ENCODE assay signal across 39 cellular contexts in the genomic region with DNA sequence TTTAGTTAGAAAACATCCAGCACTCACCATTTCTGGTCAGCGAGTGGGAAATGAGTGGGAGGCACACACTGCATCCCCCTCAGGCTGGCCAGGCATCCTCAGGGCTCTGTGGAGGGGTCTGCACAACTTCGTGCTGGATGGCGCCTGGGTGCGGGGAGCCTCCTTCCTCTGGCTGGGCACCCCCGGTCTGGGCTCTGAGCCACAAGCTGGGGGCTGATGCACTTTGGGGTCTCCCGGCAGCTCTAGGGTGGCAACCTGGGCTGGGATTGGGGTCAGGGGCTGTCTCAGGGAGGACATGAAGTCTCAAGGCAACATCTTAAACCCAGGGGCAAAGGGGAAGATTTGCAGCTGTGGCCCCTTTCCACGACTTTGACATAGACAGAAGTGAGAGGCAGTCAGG. TPM values are rescaled to one million over a fixed set of nuclear protein-coding genes. Genes with fewer than 3 reads are reported as not detected.
"Had no signal": no experiment of that assay in that cellular context is flagged by ENCODE, and none has a peak within 500 bp of the region (broad histone marks: within the 10 kb centered on the region; RNA-seq: fewer than 3 reads in every experiment).

No MANE protein-coding gene starts in this region.

- H3K36me3 Mint-ChIP-seq: activated naive CD4-positive, alpha-beta T cell treated with anti-CD3 and anti-CD28 coated beads, Interleukin-2, amount 10 ng/mL, durations not matched to agents 7 days and 5 days; activated naive CD4-positive, alpha-beta T cell treated with anti-CD3 and anti-CD28 coated beads, Interleukin-2, amount 50 U/mL, for 24 hours; activated naive CD4-positive, alpha-beta T cell treated with anti-CD3 and anti-CD28 coated beads, Interleukin-2, amount 50 U/mL, for 72 hours; activated naive CD8-positive, alpha-beta T cell; activated naive CD8-positive, alpha-beta T cell treated with anti-CD3 and anti-CD28 coated beads for 36 hours; activated naive CD8-positive, alpha-beta T cell treated with anti-CD3 and anti-CD28 coated beads, Interleukin-2, amount 10 ng/mL, durations not matched to agents 7 days and 5 days had no signal

- ATAC-seq: activated naive CD4-positive, alpha-beta T cell treated with anti-CD3 and anti-CD28 coated beads, Interleukin-2, amount 50 U/mL, for 72 hours; activated naive CD8-positive, alpha-beta T cell treated with anti-CD3 and anti-CD28 coated beads, Interleukin-2, amount 50 U/mL, for 24 hours; activated T-cell treated with anti-CD3 and anti-CD28 coated beads, Interleukin-2, amount 50 U/mL, for 4 hours; activated T-cell treated with anti-CD3 and anti-CD28 coated beads, Interleukin-2, amount 50 U/mL, for 72 hours; activated T-helper 17 cell treated with anti-CD3 and anti-CD28 coated beads, Interleukin-2, amount 50 U/mL, for 72 hours; body of pancreas had no signal

- H3K9me3 ChIP-seq: adrenal gland, ascending aorta, body of pancreas, breast epithelium had no signal

- H3K27me3 ChIP-seq: adrenal gland, ascending aorta, body of pancreas, brain microvascular endothelial cell, cardiac muscle cell had no signal

- H3K4me1 ChIP-seq: adrenal gland, breast epithelium had no signal

- H3K27ac Mint-ChIP-seq: activated naive CD4-positive, alpha-beta T cell treated with anti-CD3 and anti-CD28 coated beads for 36 hours; activated naive CD4-positive, alpha-beta T cell treated with anti-CD3 and anti-CD28 coated beads, Interleukin-2, amount 10 ng/mL, durations not matched to agents 7 days and 5 days; activated naive CD4-positive, alpha-beta T cell treated with anti-CD3 and anti-CD28 coated beads, Interleukin-2, amount 50 U/mL, for 24 hours; activated naive CD4-positive, alpha-beta T cell treated with anti-CD3 and anti-CD28 coated beads, Interleukin-2, amount 50 U/mL, for 72 hours; activated naive CD8-positive, alpha-beta T cell; activated naive CD8-positive, alpha-beta T cell treated with anti-CD3 and anti-CD28 coated beads for 36 hours; activated naive CD8-positive, alpha-beta T cell treated with anti-CD3 and anti-CD28 coated beads, Interleukin-2, amount 10 ng/mL, durations not matched to agents 7 days and 5 days; activated naive CD8-positive, alpha-beta T cell treated with anti-CD3 and anti-CD28 coated beads, Interleukin-2, amount 50 U/mL, for 24 hours; activated T-cell treated with anti-CD3 and anti-CD28 coated beads, Interleukin-2, amount 50 U/mL, for 24 hours; activated T-cell treated with anti-CD3 and anti-CD28 coated beads, Interleukin-2, amount 50 U/mL, for 72 hours; activated T-helper 1 cell treated with anti-CD3 and anti-CD28 coated beads, Interleukin-12 subunit alpha, Interleukin-12 subunit beta, Interleukin-2, Interleukin-4 antibody, amounts not matched to agents 30 ng/mL and 10 ng/mL and 1 ng/mL, durations not matched to agents 14 hours and 24 hours and 36 hours; activated T-helper 17 cell treated with anti-CD3 and anti-CD28 coated beads, Interleukin-2, amount 50 U/mL, for 72 hours; activated T-helper 2 cell treated with anti-CD3 and anti-CD28 coated beads, Interferon-gamma antibody, Interleukin-2, Interleukin-4, amounts not matched to agents 10 μg/mL and 5 μg/mL and 100 μg/mL, durations not matched to agents 14 hours and 24 hours and 36 hours had no signal

- H3K4me1 Mint-ChIP-seq: activated naive CD4-positive, alpha-beta T cell treated with anti-CD3 and anti-CD28 coated beads, Interleukin-2, amount 10 ng/mL, durations not matched to agents 7 days and 5 days; activated naive CD4-positive, alpha-beta T cell treated with anti-CD3 and anti-CD28 coated beads, Interleukin-2, amount 50 U/mL, for 24 hours; activated naive CD8-positive, alpha-beta T cell treated with anti-CD3 and anti-CD28 coated beads for 36 hours; activated naive CD8-positive, alpha-beta T cell treated with anti-CD3 and anti-CD28 coated beads, Interleukin-2, amount 10 ng/mL, durations not matched to agents 7 days and 5 days; activated naive CD8-positive, alpha-beta T cell treated with anti-CD3 and anti-CD28 coated beads, Interleukin-2, amount 50 U/mL, for 24 hours; activated T-helper 17 cell treated with anti-CD3 and anti-CD28 coated beads, Interleukin-2, amount 50 U/mL, for 72 hours; central memory CD8-positive, alpha-beta T cell had no signal

- H3K36me3 ChIP-seq: adrenal gland, brain microvascular endothelial cell, breast epithelium, cardiac muscle cell had no signal

- H3K27me3 Mint-ChIP-seq: activated naive CD8-positive, alpha-beta T cell had no signal

- H3K4me3 ChIP-seq: adrenal gland, ascending aorta, body of pancreas, breast epithelium, cardiac muscle cell had no signal

- H3K27ac ChIP-seq: adrenal gland, body of pancreas, brain microvascular endothelial cell, breast epithelium, cardiac muscle cell had no signal

- FAIRE-seq: astrocyte, bronchial epithelial cell had no signal

- H3K9me3 Mint-ChIP-seq: activated naive CD4-positive, alpha-beta T cell treated with anti-CD3 and anti-CD28 coated beads for 36 hours; activated naive CD4-positive, alpha-beta T cell treated with anti-CD3 and anti-CD28 coated beads, Interleukin-2, amount 10 ng/mL, durations not matched to agents 7 days and 5 days; activated naive CD4-positive, alpha-beta T cell treated with anti-CD3 and anti-CD28 coated beads, Interleukin-2, amount 50 U/mL, for 24 hours; activated naive CD4-positive, alpha-beta T cell treated with anti-CD3 and anti-CD28 coated beads, Interleukin-2, amount 50 U/mL, for 72 hours; activated naive CD8-positive, alpha-beta T cell treated with anti-CD3 and anti-CD28 coated beads for 36 hours; activated naive CD8-positive, alpha-beta T cell treated with anti-CD3 and anti-CD28 coated beads, Interleukin-2, amount 10 ng/mL, durations not matched to agents 7 days and 5 days; activated naive CD8-positive, alpha-beta T cell treated with anti-CD3 and anti-CD28 coated beads, Interleukin-2, amount 50 U/mL, for 24 hours; activated T-cell treated with anti-CD3 and anti-CD28 coated beads, Interleukin-2, amount 50 U/mL, for 24 hours; activated T-cell treated with anti-CD3 and anti-CD28 coated beads, Interleukin-2, amount 50 U/mL, for 4 hours; activated T-cell treated with anti-CD3 and anti-CD28 coated beads, Interleukin-2, amount 50 U/mL, for 72 hours; activated T-helper 1 cell treated with anti-CD3 and anti-CD28 coated beads, Interleukin-12 subunit alpha, Interleukin-12 subunit beta, Interleukin-2, Interleukin-4 antibody, amounts not matched to agents 30 ng/mL and 10 ng/mL and 1 ng/mL, durations not matched to agents 14 hours and 24 hours and 36 hours; activated T-helper 17 cell treated with anti-CD3 and anti-CD28 coated beads, Interleukin-2, amount 50 U/mL, for 72 hours; activated T-helper 2 cell treated with anti-CD3 and anti-CD28 coated beads, Interferon-gamma antibody, Interleukin-2, Interleukin-4, amounts not matched to agents 10 μg/mL and 5 μg/mL and 100 μg/mL, durations not matched to agents 14 hours and 24 hours and 36 hours; central memory CD8-positive, alpha-beta T cell had no signal

- DNase-seq: activated effector memory CD4-positive, alpha-beta T cell treated with anti-CD3 and anti-CD28 coated beads, Interleukin-2, amount 50 U/mL, for 16 hours; activated effector memory CD4-positive, alpha-beta T cell treated with Interleukin-2 at 50 U/mL for 16 hours; activated gamma-delta T cell; activated gamma-delta T cell treated with Interleukin-2 at 50 U/mL for 16 hours; activated naive CD4-positive, alpha-beta T cell; activated naive CD4-positive, alpha-beta T cell treated with anti-CD3 and anti-CD28 coated beads for 36 hours; activated naive CD4-positive, alpha-beta T cell treated with anti-CD3 and anti-CD28 coated beads, Interleukin-2, amount 10 ng/mL, durations not matched to agents 7 days and 5 days; activated naive CD4-positive, alpha-beta T cell treated with anti-CD3 and anti-CD28 coated beads, Interleukin-2, amount 50 U/mL, for 16 hours; activated naive CD4-positive, alpha-beta T cell treated with Interleukin-2 at 50 U/mL for 16 hours; activated naive CD8-positive, alpha-beta T cell treated with anti-CD3 and anti-CD28 coated beads for 36 hours; activated naive CD8-positive, alpha-beta T cell treated with anti-CD3 and anti-CD28 coated beads, Interleukin-2, amount 10 ng/mL, durations not matched to agents 7 days and 5 days; activated naive CD8-positive, alpha-beta T cell treated with anti-CD3 and anti-CD28 coated beads, Interleukin-2, amount 50 U/mL, for 24 hours; activated T-cell treated with anti-CD3 and anti-CD28 coated beads, Interleukin-2, amount 50 U/mL, for 1 hour; activated T-cell treated with anti-CD3 and anti-CD28 coated beads, Interleukin-2, amount 50 U/mL, for 24 hours; activated T-cell treated with anti-CD3 and anti-CD28 coated beads, Interleukin-2, amount 50 U/mL, for 4 hours; activated T-cell treated with anti-CD3 and anti-CD28 coated beads, Interleukin-2, amount 50 U/mL, for 48 hours; activated T-cell treated with anti-CD3 and anti-CD28 coated beads, Interleukin-2, amount 50 U/mL, for 72 hours; adrenal gland; amniotic stem cell; amygdala; anterior cingulate cortex; aorta; body of pancreas; brain microvascular endothelial cell; caudate nucleus; central memory CD4-positive, alpha-beta T cell; cerebellar nuclear complex had no signal

- H3K4me3 Mint-ChIP-seq: activated naive CD4-positive, alpha-beta T cell treated with anti-CD3 and anti-CD28 coated beads for 36 hours; activated naive CD4-positive, alpha-beta T cell treated with anti-CD3 and anti-CD28 coated beads, Interleukin-2, amount 10 ng/mL, durations not matched to agents 7 days and 5 days; activated naive CD4-positive, alpha-beta T cell treated with anti-CD3 and anti-CD28 coated beads, Interleukin-2, amount 50 U/mL, for 24 hours; activated naive CD8-positive, alpha-beta T cell; activated naive CD8-positive, alpha-beta T cell treated with anti-CD3 and anti-CD28 coated beads for 36 hours; activated naive CD8-positive, alpha-beta T cell treated with anti-CD3 and anti-CD28 coated beads, Interleukin-2, amount 10 ng/mL, durations not matched to agents 7 days and 5 days; activated naive CD8-positive, alpha-beta T cell treated with anti-CD3 and anti-CD28 coated beads, Interleukin-2, amount 50 U/mL, for 24 hours; activated T-cell treated with anti-CD3 and anti-CD28 coated beads, Interleukin-2, amount 50 U/mL, for 24 hours; activated T-cell treated with anti-CD3 and anti-CD28 coated beads, Interleukin-2, amount 50 U/mL, for 4 hours; activated T-cell treated with anti-CD3 and anti-CD28 coated beads, Interleukin-2, amount 50 U/mL, for 72 hours; activated T-helper 1 cell treated with anti-CD3 and anti-CD28 coated beads, Interleukin-12 subunit alpha, Interleukin-12 subunit beta, Interleukin-2, Interleukin-4 antibody, amounts not matched to agents 30 ng/mL and 10 ng/mL and 1 ng/mL, durations not matched to agents 14 hours and 24 hours and 36 hours; activated T-helper 17 cell treated with anti-CD3 and anti-CD28 coated beads, Interleukin-2, amount 50 U/mL, for 72 hours; central memory CD8-positive, alpha-beta T cell had no signal

RNA-seq across cellular contexts. Expression of a gene that starts 23.5 kb away (rescaled TPM):
- total RNA-seq: activated naive CD8-positive, alpha-beta T cell treated with anti-CD3 and anti-CD28 coated beads, Interleukin-2, amount 10 ng/mL, durations not matched to agents 7 days and 5 days; activated T-helper 1 cell treated with anti-CD3 and anti-CD28 coated beads, Interleukin-12 subunit alpha, Interleukin-12 subunit beta, Interleukin-2, Interleukin-4 antibody, amounts not matched to agents 30 ng/mL and 10 ng/mL and 1 ng/mL, durations not matched to agents 14 hours and 24 hours and 36 hours; activated T-helper 17 cell treated with anti-CD3 and anti-CD28 coated beads, Interleukin-2, amount 50 U/mL, for 72 hours; activated T-helper 2 cell treated with anti-CD3 and anti-CD28 coated beads, Interferon-gamma antibody, Interleukin-2, Interleukin-4, amounts not matched to agents 10 μg/mL and 5 μg/mL and 100 μg/mL, durations not matched to agents 14 hours and 24 hours and 36 hours had no signal
